Comparison of ENCODE assay signal across 14 cellular contexts in the genomic region with DNA sequence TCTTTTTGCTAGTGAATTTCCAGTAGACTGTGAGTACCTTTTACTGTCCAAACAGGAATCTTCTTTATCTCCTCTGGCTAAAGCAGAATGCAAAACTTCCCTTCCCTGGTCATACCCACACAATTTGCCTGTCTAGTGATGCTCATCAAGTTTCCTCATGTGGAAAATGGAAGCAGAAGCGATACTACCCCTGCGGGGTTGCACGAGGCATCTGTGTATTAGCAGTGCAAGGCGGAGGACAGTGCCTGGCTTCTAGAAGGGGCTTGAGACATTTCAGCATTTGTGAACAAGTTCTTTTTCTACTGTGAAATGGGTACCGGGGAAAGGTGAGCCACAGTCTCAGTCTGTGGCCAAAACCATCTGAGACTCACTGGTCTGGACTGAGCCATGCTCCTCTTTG.
DNase-seq lines count a peak whose midpoint lies in the region; ATAC-seq and TF ChIP-seq lines count a peak whose summit lies in the region.
"Had no signal": no experiment of that assay in that cellular context is flagged by ENCODE, and none has a peak within 500 bp of the region (broad histone marks: within the 10 kb centered on the region; RNA-seq: fewer than 3 reads in every experiment).

No MANE protein-coding gene starts in this region.

- no peak overlapping the region for H3K9ac ChIP-seq in trophoblast cell (ENCODE audit: low read length)
- H3K9ac ChIP-seq: KMS-11 had no signal

- TF ChIP-seq POLR2A in esophagus squamous epithelium (IDR thresholded peaks at IDR 0.05): no peak

- peaks cover 6% of the 10 kb centered on the region for H3K9me3 ChIP-seq in trophoblast cell (ENCODE audit: insufficient read depth, low read depth, low read length)
- peaks cover 0 to 3% (median 0%) of the 10 kb centered on the region in 3 donors for H3K9me3 ChIP-seq in esophagus squamous epithelium
- H3K9me3 ChIP-seq: right lobe of liver had no signal

- H3K27ac ChIP-seq in trophoblast cell (ENCODE audit: low read depth, low read length) (no peak overlapping the region), esophagus squamous epithelium (no peak overlapping the region)
- H3K27ac ChIP-seq: KMS-11, right lobe of liver had no signal

- ATAC-seq in GM19324 (IDR thresholded peaks at IDR 0.05; ENCODE audit: low FRiP score, unreplicated experiment) (peak; percentile 92), HG02610 (IDR thresholded peaks at IDR 0.05; ENCODE audit: unreplicated experiment) (peak; percentile 93), HG03432 (IDR thresholded peaks at IDR 0.05; ENCODE audit: unreplicated experiment) (peak; percentile 92)
- ATAC-seq: activated naive CD8-positive, alpha-beta T cell treated with anti-CD3 and anti-CD28 coated beads, Interleukin-2, amount 50 U/mL, for 24 hours; right lobe of liver had no signal

- no peak overlapping the region for H2AFZ ChIP-seq in trophoblast cell (ENCODE audit: insufficient read depth, low read length, poor library complexity)

- WGBS in trophoblast cell (ENCODE audit: extremely low coverage, insufficient coverage, insufficient read length): no CpG with 5 or more reads among the region's 5 CpGs
- WGBS in esophagus squamous epithelium, 2 donors: 73 to 78% methylated on average over 2 to 5 of the region's 5 CpGs

- H2AK5ac ChIP-seq in trophoblast cell (ENCODE audit: low read length): no peak overlapping the region

- H3K36me3 ChIP-seq in GM06990 (ENCODE audit: control insufficient read depth, insufficient read depth, low read length) (no peaks in the 10 kb centered on the region), trophoblast cell (ENCODE audit: control insufficient read depth in 1 of 2, insufficient read depth in 2 of 2, low read length in 2 of 2) (no peaks in the 10 kb centered on the region), esophagus squamous epithelium (no peaks in the 10 kb centered on the region)
- H3K36me3 ChIP-seq: right lobe of liver had no signal

- H3K79me1 ChIP-seq in trophoblast cell (ENCODE audit: low read length): no peaks in the 10 kb centered on the region

- peak; percentile 34 for DNase-seq in GM06990 (ENCODE audit: extremely low read depth, insufficient read length)
- DNase-seq in stimulated activated CD4-positive, alpha-beta T cell treated with anti-CD3 and anti-CD28 coated beads, Interleukin-2, amount 100 ng/mL, for 24 hours: no peak
- DNase-seq in trophoblast cell: no peak
- DNase-seq in esophagus squamous epithelium (lab: John Stamatoyannopoulos, UW): no peak
- DNase-seq in NCI-H1105 treated with DMSO at 0.1 percent for 48 hours (lab: John Stamatoyannopoulos, UW): no peak
- DNase-seq: activated naive CD8-positive, alpha-beta T cell treated with anti-CD3 and anti-CD28 coated beads, Interleukin-2, amount 50 U/mL, for 24 hours; naive B cell; NCI-H2081 treated with DMSO at 0.1 percent for 48 hours; right lobe of liver; T1000 had no signal

- no peak overlapping the region for H4K8ac ChIP-seq in trophoblast cell (ENCODE audit: low read depth, low read length)

- H4K12ac ChIP-seq in trophoblast cell (ENCODE audit: low read depth, low read length): no peak overlapping the region

- H3K18ac ChIP-seq in trophoblast cell (ENCODE audit: low read length): no peak overlapping the region

- intact Hi-C loops in esophagus squamous epithelium (cut with DNase I): loop anchor here (10.0 kb wide), 1 partner anchor 221 kb away; the partner anchor contains the start of gene TMEM132B

- no peak for TF ChIP-seq CTCF in GM06990 (IDR thresholded peaks at IDR 0.05; ENCODE audit: insufficient read depth, low read length, poor library complexity, severe bottlenecking)
- TF ChIP-seq CTCF in esophagus squamous epithelium (IDR thresholded peaks at IDR 0.05): no peak

- no peaks in the 10 kb centered on the region for H3K79me2 ChIP-seq in trophoblast cell (ENCODE audit: control insufficient read depth, insufficient read depth, low read length, poor library complexity)

- H3K4ac ChIP-seq in trophoblast cell (ENCODE audit: low read depth, low read length): no peak overlapping the region

- H3K4me1 ChIP-seq in trophoblast cell (ENCODE audit: control insufficient read depth in 1 of 2, insufficient read depth in 2 of 2, low read length in 2 of 2): no peaks in the 10 kb centered on the region
- no peaks in the 10 kb centered on the region for H3K4me1 ChIP-seq in esophagus squamous epithelium
- H3K4me1 ChIP-seq: right lobe of liver had no signal

- no peak overlapping the region for H3K23ac ChIP-seq in trophoblast cell (ENCODE audit: low read length)

- no peak overlapping the region for H4K91ac ChIP-seq in trophoblast cell (ENCODE audit: low read depth, low read length)

- H3K4me2 ChIP-seq in trophoblast cell (ENCODE audit: low read length): no peak overlapping the region
- H3K4me2 ChIP-seq: KMS-11 had no signal

- H2BK12ac ChIP-seq in trophoblast cell (ENCODE audit: low read length): no peak overlapping the region

- no peak overlapping the region for H2BK5ac ChIP-seq in trophoblast cell (ENCODE audit: low read depth, low read length, poor library complexity)

- H3K4me3 ChIP-seq in GM06990 (replicated peaks; ENCODE audit: low read depth, low read length) (no peak overlapping the region), trophoblast cell (ENCODE audit: low read depth, low read length) (no peak overlapping the region), esophagus squamous epithelium (no peak overlapping the region)
- H3K4me3 ChIP-seq: right lobe of liver had no signal

- H3K14ac ChIP-seq in trophoblast cell (ENCODE audit: low read length): no peak overlapping the region

- H3K27me3 ChIP-seq in GM06990 (replicated peaks; ENCODE audit: control insufficient read depth, insufficient read depth, low read length) (peaks cover 1% of the 10 kb centered on the region; the same call in 1 of the 2 replicates), trophoblast cell (ENCODE audit: insufficient read depth, low read length) (no peaks in the 10 kb centered on the region), esophagus squamous epithelium (peaks cover 0 to 3% (median 0%) of the 10 kb centered on the region in 4 donors)
- H3K27me3 ChIP-seq: right lobe of liver had no signal

- H2BK120ac ChIP-seq in trophoblast cell (ENCODE audit: insufficient read depth, low read length, poor library complexity): no peak overlapping the region
